In the genomic region with DNA sequence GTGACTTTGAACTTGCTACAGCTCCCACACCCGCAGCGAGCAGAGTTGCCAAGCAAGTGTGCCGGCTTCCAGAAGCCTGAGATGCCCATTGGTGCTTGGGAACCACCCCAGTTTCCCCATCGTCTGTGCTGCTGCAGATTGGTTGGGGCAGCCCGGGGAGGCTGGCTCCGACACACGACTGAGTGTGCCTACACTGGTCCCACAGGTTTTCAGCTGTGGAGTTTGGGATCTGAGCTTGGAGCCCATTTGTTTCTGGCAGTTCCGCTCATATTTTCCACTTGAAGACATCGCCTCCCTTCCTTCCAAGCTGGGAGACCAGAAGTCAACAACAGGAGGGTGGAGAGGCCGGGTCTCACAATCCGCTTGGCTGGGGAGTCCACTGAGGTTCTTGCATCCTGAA, we compare ENCODE assay signal across 3 cellular contexts. TPM values are rescaled to one million over a fixed set of nuclear protein-coding genes. Genes with fewer than 3 reads are reported as not detected.
"Had no signal": no experiment of that assay in that cellular context is flagged by ENCODE, and none has a peak within 500 bp of the region (broad histone marks: within the 10 kb centered on the region; RNA-seq: fewer than 3 reads in every experiment).

XG (plus strand) TSS at position 173 of the 400 bp plus-strand sequence. CDS start 235 bp downstream, outside the sequence.

RNA-seq across cellular contexts. Expression of gene XG, which starts in this region (rescaled TPM):
- total RNA-seq: activated B cell treated with CpG ODN at 0.5 μM for 24 hours; activated CD4-positive, alpha-beta T cell treated with anti-CD3 and anti-CD28 coated beads, Interleukin-2, amount 10 ng/mL, durations not matched to agents 24 days and 14 days; renal cortical epithelial cell had no signal
